Comparison of ENCODE assay signal across 1 cellular context in genomic region chr3:97981886-97982285, GRCh38.
TF ChIP-seq lines count a peak whose summit lies in the region.

No MANE protein-coding gene starts in this region.

TF ChIP-seq in SK-N-SH, 30 proteins besides CTCF, POLR2A, EP300 and RAD21 (continued from another document):
- TF ChIP-seq TEAD4 (IDR thresholded peaks at IDR 0.05; ENCODE audit: borderline replicate concordance, insufficient read depth) = no peak
- no peak for TF ChIP-seq FOXM1 (IDR thresholded peaks at IDR 0.05; ENCODE audit: low read depth)
